8 cellular contexts compared by ENCODE assay signal in genomic region chrX:39772057-39772832, GRCh38.
A peak's percentile ranks its signal among the peaks of the same experiment; 100 is the strongest.
DNase-seq lines count a peak whose midpoint lies in the region; ATAC-seq and TF ChIP-seq lines count a peak whose summit lies in the region.

No MANE protein-coding gene starts in this region.

- peaks cover 2% of the 10 kb centered on the region for H3K9me3 Mint-ChIP-seq in activated CD8-positive, alpha-beta memory T cell treated with anti-CD3 and anti-CD28 coated beads, Interleukin-2, amount 10 ng/mL, durations not matched to agents 7 days and 5 days (ENCODE audit: low read depth)

- H3K27ac ChIP-seq in gastroesophageal sphincter (peak overlapping the region in 3 of 4 donors; percentile 14 to 56 (median 45)), colonic mucosa (no peak overlapping the region)

- WGBS in gastroesophageal sphincter (ENCODE audit: low coverage in 1 of 2), 2 donors, result 4 to 30% methylated on average over 5 to 8 of the region's 21 CpGs

- H3K27ac Mint-ChIP-seq in activated CD8-positive, alpha-beta memory T cell treated with anti-CD3 and anti-CD28 coated beads, Interleukin-2, amount 10 ng/mL, durations not matched to agents 7 days and 5 days, result peak overlapping the region; percentile 97

- H3K9ac ChIP-seq in colonic mucosa (ENCODE audit: low read depth in 2 of 2, low read length in 2 of 2), result no peak overlapping the region

- TF ChIP-seq CTCF in gastroesophageal sphincter (IDR thresholded peaks at IDR 0.05) (no peak), colonic mucosa (IDR thresholded peaks at IDR 0.05) (no peak)

- intact Hi-C loops in colonic mucosa (cut with DNase I), result no loop called here

- TF ChIP-seq EP300 in gastroesophageal sphincter (IDR thresholded peaks at IDR 0.05), result no peak

- ATAC-seq in activated CD8-positive, alpha-beta memory T cell treated with anti-CD3 and anti-CD28 coated beads, Interleukin-2, amount 10 ng/mL, durations not matched to agents 7 days and 5 days, result peak; percentile 59
- peak; percentile 61 for ATAC-seq in gastroesophageal sphincter

- H3K36me3 ChIP-seq in gastroesophageal sphincter (no peaks in the 10 kb centered on the region), colonic mucosa (no peaks in the 10 kb centered on the region)

- H3K27me3 Mint-ChIP-seq in activated CD8-positive, alpha-beta memory T cell treated with anti-CD3 and anti-CD28 coated beads, Interleukin-2, amount 10 ng/mL, durations not matched to agents 7 days and 5 days, result no peaks in the 10 kb centered on the region

- H3K9me3 ChIP-seq in gastroesophageal sphincter (no peaks in the 10 kb centered on the region), colonic mucosa (no peaks in the 10 kb centered on the region)

- peaks cover 42% of the 10 kb centered on the region for H3K4me1 Mint-ChIP-seq in activated CD8-positive, alpha-beta memory T cell treated with anti-CD3 and anti-CD28 coated beads, Interleukin-2, amount 10 ng/mL, durations not matched to agents 7 days and 5 days

- no peaks in the 10 kb centered on the region for H3K36me3 Mint-ChIP-seq in activated CD8-positive, alpha-beta memory T cell treated with anti-CD3 and anti-CD28 coated beads, Interleukin-2, amount 10 ng/mL, durations not matched to agents 7 days and 5 days

- peak overlapping the region; percentile 57 for H3K4me3 Mint-ChIP-seq in activated CD8-positive, alpha-beta memory T cell treated with anti-CD3 and anti-CD28 coated beads, Interleukin-2, amount 10 ng/mL, durations not matched to agents 7 days and 5 days

- TF ChIP-seq POLR2A in gastroesophageal sphincter (IDR thresholded peaks at IDR 0.05), result no peak

- CTCF ChIA-PET in activated CD8-positive, alpha-beta memory T cell treated with anti-CD3 and anti-CD28 coated beads, Interleukin-2, amount 10 ng/mL, durations not matched to agents 7 days and 5 days (lab: Charles Lee), result interaction anchor here (0.9 kb wide), 1 partner anchor 42 kb away, joined by 3 read pairs; no protein-coding TSS in a partner anchor

- peak; percentile 37 for DNase-seq in Ammon's horn (ENCODE audit: low spot score)
- DNase-seq in MV-4-11 (lab: John Stamatoyannopoulos, UW), result peak; percentile 86
- peak; percentile 78 for DNase-seq in activated CD8-positive, alpha-beta memory T cell treated with anti-CD3 and anti-CD28 coated beads, Interleukin-2, amount 10 ng/mL, durations not matched to agents 7 days and 5 days
- peak; percentile 57 for DNase-seq in renal cortical epithelial cell (ENCODE audit: low read depth)
- DNase-seq in GOT3 (lab: John Stamatoyannopoulos, UW), result no peak
- no peak for DNase-seq in colonic mucosa
- DNase-seq in NCI-H226, result no peak

- no peak overlapping the region for H3K4me3 ChIP-seq in gastroesophageal sphincter
- no peak overlapping the region for H3K4me3 ChIP-seq in colonic mucosa

- H3K27me3 ChIP-seq in gastroesophageal sphincter, result no peaks in the 10 kb centered on the region
- no peaks in the 10 kb centered on the region for H3K27me3 ChIP-seq in colonic mucosa

- H3K4me1 ChIP-seq in gastroesophageal sphincter, result peaks cover 0 to 12% (median 0%) of the 10 kb centered on the region in 3 donors
- no peaks in the 10 kb centered on the region for H3K4me1 ChIP-seq in colonic mucosa

Comparison
In these comparisons a context has a peak if more than half of its experiments do, and no peak if none do; other contexts are left out.
1. DNase-seq: peak in Ammon's horn (single experiment), MV-4-11 (single experiment), activated CD8-positive, alpha-beta memory T cell treated with anti-CD3 and anti-CD28 coated beads, Interleukin-2, amount 10 ng/mL, durations not matched to agents 7 days and 5 days (single experiment) and renal cortical epithelial cell (single experiment); none in GOT3 (single experiment), colonic mucosa (single experiment) and NCI-H226 (single experiment).